ENCODE assay signal across 9 cellular contexts in genomic region chr7:43439631-43440401, GRCh38.
DNase-seq lines count a peak whose midpoint lies in the region; TF ChIP-seq lines count a peak whose summit lies in the region.
"Had no signal": no experiment of that assay in that cellular context is flagged by ENCODE, and none has a peak within 500 bp of the region (broad histone marks: within the 10 kb centered on the region; RNA-seq: fewer than 3 reads in every experiment).

No MANE protein-coding gene starts in this region.

- 70 to 91% methylated on average over 4 to 15 of the region's 15 CpGs for WGBS in transverse colon (ENCODE audit: low coverage in 1 of 2), 2 donors

- H3K27me3 ChIP-seq in GM06990 (replicated peaks; ENCODE audit: control insufficient read depth, insufficient read depth, low read length) (no peaks in the 10 kb centered on the region), transverse colon (no peaks in the 10 kb centered on the region)

- no peak for TF ChIP-seq POLR2A in transverse colon (IDR thresholded peaks at IDR 0.05)

- H3K27ac Mint-ChIP-seq in HFFc6 (no peak overlapping the region), endothelial cell (ENCODE audit: unreplicated experiment) (no peak overlapping the region), nephron progenitor cell (peak overlapping the region; percentile 45)
- H3K27ac Mint-ChIP-seq: dendritic cell treated with granulocyte-macrophage colony-stimulating factor and Interleukin-4, amounts not matched to agents 40 ng/mL and 50 ng/mL, for 4 days had no signal

- H3K4me3 Mint-ChIP-seq in HFFc6 (no peak overlapping the region), endothelial cell (ENCODE audit: unreplicated experiment) (peak overlapping the region; percentile 32), nephron progenitor cell (no peak overlapping the region)
- H3K4me3 Mint-ChIP-seq: dendritic cell treated with granulocyte-macrophage colony-stimulating factor and Interleukin-4, amounts not matched to agents 40 ng/mL and 50 ng/mL, for 4 days had no signal

- H3K4me1 ChIP-seq in transverse colon = no peaks in the 10 kb centered on the region

- no peak for TF ChIP-seq EP300 in transverse colon (IDR thresholded peaks at IDR 0.05; ENCODE audit: low read depth)

- DNase-seq in GM06990 (ENCODE audit: extremely low read depth, insufficient read length) (peak; percentile 43), HFFc6 (peak; percentile 33), NCI-H460 (ENCODE audit: extremely low read depth, low read depth) (peak; percentile 51), endothelial cell (ENCODE audit: low spot score) (peak; percentile 66), nephron progenitor cell (peak; percentile 67), transverse colon (peak; percentile 25), NCI-H524 treated with DMSO at 0.1 percent for 48 hours (lab: John Stamatoyannopoulos, UW) (no peak)
- DNase-seq in activated CD4-positive, alpha-beta T cell treated with anti-CD3 and anti-CD28 coated beads, Interleukin-2, amount 50 U/mL, for 24 hours (ENCODE audit: low read depth in 1 of 2, low spot score in 1 of 2) = peak; percentile 32 to 45

- TF ChIP-seq CTCF in GM06990 (IDR thresholded peaks at IDR 0.05; ENCODE audit: insufficient read depth, low read length, poor library complexity, severe bottlenecking) = peak; percentile 95
- peak; percentile 98 for TF ChIP-seq CTCF in HFFc6 (IDR thresholded peaks at IDR 0.05)
- TF ChIP-seq CTCF in endothelial cell (IDR thresholded peaks at IDR 0.05; ENCODE audit: unreplicated experiment) = peak; percentile 95
- peak; percentile 76 for TF ChIP-seq CTCF in nephron progenitor cell (IDR thresholded peaks at IDR 0.05)
- TF ChIP-seq CTCF in transverse colon (IDR thresholded peaks at IDR 0.05) = peak; percentile 27 to 74 (median 49)

- intact Hi-C loops in transverse colon (cut with DNase I; ENCODE audit: low total_unique reads) = no loop called here

- H3K4me3 ChIP-seq in GM06990 (replicated peaks; ENCODE audit: low read depth, low read length) (no peak overlapping the region), transverse colon (no peak overlapping the region)

- no peaks in the 10 kb centered on the region for H3K9me3 Mint-ChIP-seq in HFFc6
- no peaks in the 10 kb centered on the region for H3K9me3 Mint-ChIP-seq in endothelial cell (ENCODE audit: unreplicated experiment)
- H3K9me3 Mint-ChIP-seq in nephron progenitor cell = no peaks in the 10 kb centered on the region
- H3K9me3 Mint-ChIP-seq: dendritic cell treated with granulocyte-macrophage colony-stimulating factor and Interleukin-4, amounts not matched to agents 40 ng/mL and 50 ng/mL, for 4 days had no signal

- H3K27me3 Mint-ChIP-seq in HFFc6 (ENCODE audit: insufficient read depth) (no peaks in the 10 kb centered on the region; the same call in 1 of the 2 replicates), endothelial cell (ENCODE audit: unreplicated experiment) (peaks cover 2% of the 10 kb centered on the region), nephron progenitor cell (ENCODE audit: low read depth, poor library complexity) (no peaks in the 10 kb centered on the region)

- in situ Hi-C loops in transverse colon (cut with MboI; ENCODE audit: low pct_ligation_motif_present in 1 of 4, low pct_unique_long_range_greater_than_20kb in 1 of 4, low sequenced_read_pairs in 3 of 4) = no loop called here

- H3K36me3 Mint-ChIP-seq in HFFc6 (ENCODE audit: low read depth) (no peaks in the 10 kb centered on the region), endothelial cell (ENCODE audit: low read depth, unreplicated experiment) (no peaks in the 10 kb centered on the region), nephron progenitor cell (ENCODE audit: low read depth) (no peaks in the 10 kb centered on the region)

- H3K36me3 ChIP-seq in GM06990 (ENCODE audit: control insufficient read depth, insufficient read depth, low read length) = no peaks in the 10 kb centered on the region
- no peaks in the 10 kb centered on the region for H3K36me3 ChIP-seq in transverse colon

- H3K27ac ChIP-seq in transverse colon = no peak overlapping the region

- H3K4me1 Mint-ChIP-seq in HFFc6 (ENCODE audit: low read depth) = peaks cover 5% of the 10 kb centered on the region; the same call in 1 of the 2 replicates
- no peaks in the 10 kb centered on the region for H3K4me1 Mint-ChIP-seq in endothelial cell (ENCODE audit: unreplicated experiment)
- H3K4me1 Mint-ChIP-seq in nephron progenitor cell = peaks cover 17% of the 10 kb centered on the region

- H3K9me3 ChIP-seq in transverse colon = no peaks in the 10 kb centered on the region
